ENCODE assay signal across 21 cellular contexts in genomic region chr16:71658771-71659170, GRCh38. TPM values are rescaled to one million over a fixed set of nuclear protein-coding genes. Genes with fewer than 3 reads are reported as not detected.
DNase-seq lines count a peak whose midpoint lies in the region; ATAC-seq, FAIRE-seq and TF ChIP-seq lines count a peak whose summit lies in the region.
"Had no signal": no experiment of that assay in that cellular context is flagged by ENCODE, and none has a peak within 500 bp of the region (broad histone marks: within the 10 kb centered on the region; RNA-seq: fewer than 3 reads in every experiment).

No MANE protein-coding gene starts in this region.

- peak overlapping the region in 1 of 11 experiments; percentile 19; a peak in 1 of 22 replicates for H3K9ac ChIP-seq in BLaER1 treated with 17β-estradiol and CSF1 and Interleukin-3, amounts not matched to agents 10 nM and 100 nM
- no peak overlapping the region for H3K9ac ChIP-seq in endothelial cell of umbilical vein (replicated peaks; ENCODE audit: extremely low read depth, insufficient read depth, low read length)

- dilution Hi-C loops in endothelial cell of umbilical vein (cut with MboI; ENCODE audit: extremely low pct_ligation_motif_present, low sequenced_read_pairs), result no loop called here

- no peaks in the 10 kb centered on the region for H3K9me1 ChIP-seq in endothelial cell of umbilical vein (replicated peaks; ENCODE audit: control insufficient read depth, extremely low read depth, insufficient read depth, low read length)

- no peak overlapping the region for H3K4me3 ChIP-seq in BLaER1 treated with 17β-estradiol and CSF1 and Interleukin-3, amounts not matched to agents 10 nM and 100 nM
- H3K4me3 ChIP-seq in endothelial cell of umbilical vein (replicated peaks in 1 of 3; ENCODE audit: insufficient read depth in 1 of 3, low read depth in 1 of 3, low read length in 3 of 3), result no peak overlapping the region
- H3K4me3 ChIP-seq: HAP-1, heart left ventricle had no signal

- H3K27ac ChIP-seq in BLaER1 treated with 17β-estradiol and CSF1 and Interleukin-3, amounts not matched to agents 10 nM and 100 nM, result peak overlapping the region in 7 of 11 experiments; percentile 9 to 66 (median 60); a peak in 10 of 22 replicates
- H3K27ac ChIP-seq in endothelial cell of umbilical vein (ENCODE audit: insufficient read depth, low read depth, low read length), result no peak overlapping the region
- H3K27ac ChIP-seq: heart left ventricle had no signal

- H3K4me1 ChIP-seq in BLaER1 treated with 17β-estradiol and CSF1 and Interleukin-3, amounts not matched to agents 10 nM and 100 nM, result peaks cover 14 to 25% (median 17%) of the 10 kb centered on the region in 10 experiments
- H3K4me1 ChIP-seq in endothelial cell of umbilical vein (ENCODE audit: control insufficient read depth, extremely low read depth, insufficient read depth, low read length), result no peaks in the 10 kb centered on the region
- H3K4me1 ChIP-seq: HAP-1, heart left ventricle had no signal

- TF ChIP-seq CTCF in endothelial cell of umbilical vein (IDR thresholded peaks at IDR 0.05; ENCODE audit: extremely low read depth in 1 of 2, insufficient read depth in 1 of 2, low read depth in 1 of 2, low read length in 2 of 2), result no peak

- BruUV-seq in endothelial cell of umbilical vein (replicated peaks; lab: Mats Ljungman, UMichigan), result no TSS peak

- POLR2A ChIA-PET in endothelial cell of umbilical vein (lab: Charles Lee), result no interaction called here

- intact Hi-C loops in endothelial cell of umbilical vein (cut with micrococcal nuclease), result no loop called here

- no peak overlapping the region for H2AFZ ChIP-seq in endothelial cell of umbilical vein (ENCODE audit: low read depth, low read length)

- no peaks in the 10 kb centered on the region for H3K27me3 ChIP-seq in BLaER1 treated with 17β-estradiol and CSF1 and Interleukin-3, amounts not matched to agents 10 nM and 100 nM
- H3K27me3 ChIP-seq in endothelial cell of umbilical vein (ENCODE audit: control insufficient read depth in 2 of 2, insufficient read depth in 2 of 2, low read length in 2 of 2), result no peaks in the 10 kb centered on the region
- H3K27me3 ChIP-seq: heart left ventricle had no signal

- DNase-seq in MV-4-11 (lab: John Stamatoyannopoulos, UW) (peak; percentile 34), endothelial cell of umbilical vein (ENCODE audit: low read depth, low spot score) (no peak), myocyte (ENCODE audit: low read depth) (peak; percentile 41), 8988T (no peak), NCI-H146 treated with DMSO at 0.1 percent for 48 hours (lab: John Stamatoyannopoulos, UW; ENCODE audit: unreplicated experiment) (no peak)
- DNase-seq: activated CD4-positive, alpha-beta T cell treated with anti-CD3 and anti-CD28 coated beads for 4 hours; CD4-positive, CD25-positive, alpha-beta regulatory T cell; heart left ventricle; NCI-H1092 treated with DMSO at 0.1 percent for 48 hours; NCI-H2171 treated with DMSO at 0.1 percent for 48 hours; NCI-H69; nucleus accumbens; retina had no signal

- no peaks in the 10 kb centered on the region for H3K79me2 ChIP-seq in endothelial cell of umbilical vein (ENCODE audit: control insufficient read depth, insufficient read depth, low read length)

- CTCF ChIA-PET in endothelial cell of umbilical vein (lab: Charles Lee), result interaction anchor here (1.6 kb wide), 1 partner anchor 302 kb away, joined by 6 read pairs; no protein-coding TSS in a partner anchor

- no peaks in the 10 kb centered on the region for H3K9me3 ChIP-seq in BLaER1 treated with 17β-estradiol and CSF1 and Interleukin-3, amounts not matched to agents 10 nM and 100 nM (replicated peaks in 1 of 11)
- H3K9me3 ChIP-seq in endothelial cell of umbilical vein (replicated peaks; ENCODE audit: control insufficient read depth, insufficient read depth, low read length), result no peaks in the 10 kb centered on the region
- H3K9me3 ChIP-seq: HAP-1, heart left ventricle had no signal

- peak; percentile 28 for FAIRE-seq in endothelial cell of umbilical vein (lab: Jason Lieb, UNC)
- FAIRE-seq: TTC549 had no signal

- no peak for TF ChIP-seq POLR2A in endothelial cell of umbilical vein (IDR thresholded peaks at IDR 0.05; ENCODE audit: low read depth, low read length)

- no peaks in the 10 kb centered on the region for H4K20me1 ChIP-seq in BLaER1 treated with 17β-estradiol and CSF1 and Interleukin-3, amounts not matched to agents 10 nM and 100 nM
- no peaks in the 10 kb centered on the region for H4K20me1 ChIP-seq in endothelial cell of umbilical vein (replicated peaks; ENCODE audit: control insufficient read depth, extremely low read depth, insufficient read depth, low read length)

- peaks cover 51 to 76% (median 65%) of the 10 kb centered on the region in 11 experiments for H3K36me3 ChIP-seq in BLaER1 treated with 17β-estradiol and CSF1 and Interleukin-3, amounts not matched to agents 10 nM and 100 nM
- peaks cover 2 to 4% of the 10 kb centered on the region in 2 experiments for H3K36me3 ChIP-seq in endothelial cell of umbilical vein (ENCODE audit: control insufficient read depth in 2 of 2, extremely low read depth in 1 of 2, insufficient read depth in 2 of 2, low read length in 2 of 2)

- ATAC-seq in GM21619 (IDR thresholded peaks at IDR 0.05; ENCODE audit: unreplicated experiment) (no peak), GM21390 (IDR thresholded peaks at IDR 0.05; ENCODE audit: unreplicated experiment) (no peak)
- ATAC-seq: heart left ventricle, Right ventricle myocardium inferior had no signal

- peak overlapping the region; percentile 26 to 68 (median 63); a peak in 21 of 22 replicates for H3K4me2 ChIP-seq in BLaER1 treated with 17β-estradiol and CSF1 and Interleukin-3, amounts not matched to agents 10 nM and 100 nM
- no peak overlapping the region for H3K4me2 ChIP-seq in endothelial cell of umbilical vein (ENCODE audit: insufficient read depth, low read length)

TF ChIP-seq in endothelial cell of umbilical vein, 7 proteins besides CTCF, POLR2A, EP300 and RAD21:
- no peak for TF ChIP-seq JUN (IDR thresholded peaks at IDR 0.05; ENCODE audit: borderline replicate concordance, insufficient read depth, insufficient read length, low read depth)
- TF ChIP-seq MYC (IDR thresholded peaks at IDR 0.05; ENCODE audit: low read depth, low read length), result no peak
- TF ChIP-seq EZH2 (IDR thresholded peaks at IDR 0.05; ENCODE audit: borderline replicate concordance, low read depth, low read length, severe bottlenecking), result no peak
- TF ChIP-seq FOS (IDR thresholded peaks at IDR 0.05; ENCODE audit: borderline replicate concordance, insufficient read depth, low read length), result no peak
- no peak for TF ChIP-seq MAX (IDR thresholded peaks at IDR 0.05; ENCODE audit: insufficient read depth, insufficient read length)
- TF ChIP-seq GATA2 (IDR thresholded peaks at IDR 0.05; ENCODE audit: insufficient read depth, insufficient read length, low read depth, low read length), result no peak

RNA-seq across cellular contexts. Expression of gene MARVELD3, which starts 32.8 kb away (rescaled TPM):
- total RNA-seq in endothelial cell of umbilical vein, result not detected in 2 replicates
- polyA plus RNA-seq in endothelial cell of umbilical vein, result not detected in 2 replicates
- polyA plus RNA-seq in endothelial cell of umbilical vein (2011; cell fraction: cytosol; rRNA removed), result 0.11 TPM in 1 of 2 replicates, not detected in the other
- 0.10 TPM in 1 of 2 replicates, not detected in the other for polyA plus RNA-seq in endothelial cell of umbilical vein (2011; cell fraction: nucleus; rRNA removed)
- polyA plus RNA-seq in endothelial cell of umbilical vein (2012), result 0.10 and 0.17 TPM in 2 replicates
- not detected in 2 replicates for polyA minus RNA-seq in endothelial cell of umbilical vein
- polyA minus RNA-seq in endothelial cell of umbilical vein (2011; cell fraction: cytosol; rRNA and poly(A)+ RNA removed), result not detected
- 0.14 TPM in 1 of 2 replicates, not detected in the other for polyA minus RNA-seq in endothelial cell of umbilical vein (2011; cell fraction: nucleus; rRNA and poly(A)+ RNA removed)
- not detected in 2 replicates for total RNA-seq in myocyte
- 0.37 TPM for polyA plus RNA-seq in myocyte (2012)
- total RNA-seq: activated T-helper 2 cell treated with anti-CD3 and anti-CD28 coated beads, Interferon-gamma antibody, Interleukin-2, Interleukin-4, amounts not matched to agents 10 μg/mL and 5 μg/mL and 100 μg/mL, durations not matched to agents 14 hours and 24 hours and 36 hours; CD4-positive, CD25-positive, alpha-beta regulatory T cell; LHCN-M2; Right ventricle myocardium inferior had no signal
- polyA plus RNA-seq: CD4-positive, CD25-positive, alpha-beta regulatory T cell; heart left ventricle had no signal

Comparison
In these comparisons a context has a peak if more than half of its experiments do, and no peak if none do; other contexts are left out.
1. DNase-seq: peak in MV-4-11 (single experiment) and myocyte (single experiment); none in endothelial cell of umbilical vein (single experiment), 8988T (single experiment) and NCI-H146 treated with DMSO at 0.1 percent for 48 hours (single experiment).